ENCODE assay signal across 9 cellular contexts in genomic region chr22:23845661-23846469, GRCh38. TPM values are rescaled to one million over a fixed set of nuclear protein-coding genes. Genes with fewer than 3 reads are reported as not detected.
DNase-seq lines count a peak whose midpoint lies in the region; ATAC-seq and FAIRE-seq lines count a peak whose summit lies in the region.
"Had no signal": no experiment of that assay in that cellular context is flagged by ENCODE, and none has a peak within 500 bp of the region (broad histone marks: within the 10 kb centered on the region; RNA-seq: fewer than 3 reads in every experiment).

No MANE protein-coding gene starts in this region.

- intact Hi-C loops in Right ventricle myocardium superior (cut with DNase I) (loop anchor here (5.0 kb wide), 2 partner anchors 79 to 304 kb away; partner anchors contain the start of gene CHCHD10), cardiac septum (cut with DNase I) (loop anchor here (1.0 to 5.0 kb wide), 2 partner anchors 23 to 59 kb away; partner anchors contain the start of gene SMARCB1)

- DNase-seq in Right ventricle myocardium superior (peak; percentile 25), cardiac septum (ENCODE audit: low spot score) (no peak), islet precursor cell (peak; percentile 56), urothelium cell line (ENCODE audit: low spot score) (no peak)
- DNase-seq: activated CD4-positive, alpha-beta T cell treated with anti-CD3 and anti-CD28 coated beads, Interleukin-2, amount 50 U/mL, for 4 hours; stimulated activated CD4-positive, alpha-beta T cell treated with anti-CD3 and anti-CD28 coated beads, Interleukin-4, amount 100 ng/mL, for 4 hours; SW 1271 had no signal

- FAIRE-seq in urothelium cell line (lab: Jason Lieb, UNC): peak; percentile 37

- ATAC-seq in Right ventricle myocardium superior (ENCODE audit: poor library complexity) (no peak), HG03196 (IDR thresholded peaks at IDR 0.05; ENCODE audit: unreplicated experiment) (no peak), HG03045 (IDR thresholded peaks at IDR 0.05; ENCODE audit: unreplicated experiment) (no peak)

RNA-seq across cellular contexts. Expression of gene DERL3, which starts 7.1 kb away (rescaled TPM):
- 2.8 TPM for total RNA-seq in Right ventricle myocardium superior
- total RNA-seq in cardiac septum: 2.2 TPM

RNA-seq across cellular contexts. Expression of gene SLC2A11, which starts 11.8 kb away (rescaled TPM):
- total RNA-seq in Right ventricle myocardium superior (19.8 TPM), cardiac septum (19.7 TPM)

RNA-seq across cellular contexts. Expression of gene MIF, which starts 48.3 kb away (rescaled TPM):
- total RNA-seq in Right ventricle myocardium superior (227 TPM), cardiac septum (317 TPM)

RNA-seq across cellular contexts. Expression of gene SMARCB1, which starts 59.1 kb away (rescaled TPM):
- total RNA-seq in Right ventricle myocardium superior (46.6 TPM), cardiac septum (50.4 TPM)

Comparison
In these comparisons a context has a peak if more than half of its experiments do, and no peak if none do; other contexts are left out.
1. DNase-seq: peak in Right ventricle myocardium superior (single experiment) and islet precursor cell (single experiment); none in cardiac septum (single experiment) and urothelium cell line (single experiment).